Comparison of ENCODE assay signal across 8 cellular contexts in genomic region chr17:12256380-12256995, GRCh38.
DNase-seq lines count a peak whose midpoint lies in the region; ATAC-seq and TF ChIP-seq lines count a peak whose summit lies in the region.

No MANE protein-coding gene starts in this region.

- intact Hi-C loops in Right ventricle myocardium inferior (cut with DNase I) (loop anchor here (2.0 to 10.0 kb wide), 4 partner anchors 291 to 748 kb away; no protein-coding TSS in a partner anchor), cardiac septum (cut with DNase I) (loop anchor here (2.0 to 10.0 kb wide), 4 partner anchors 288 to 746 kb away; no protein-coding TSS in a partner anchor)

- H3K27me3 ChIP-seq in RWPE2 (ENCODE audit: insufficient read depth, poor library complexity, severe bottlenecking) = no peaks in the 10 kb centered on the region

- ATAC-seq in Right ventricle myocardium inferior (peak; percentile 65), HG03442 (IDR thresholded peaks at IDR 0.05; ENCODE audit: unreplicated experiment) (peak; percentile 55), RWPE2 (ENCODE audit: low read depth) (peak; percentile 55; the same call in 1 of the 3 replicates), esophagus mucosa (peak; percentile 52), HG03025 (IDR thresholded peaks at IDR 0.05; ENCODE audit: low FRiP score, unreplicated experiment) (no peak)
- ATAC-seq in stimulated activated memory B cell treated with anti-CD40 and anti-IgM and Interleukin-4, amounts not matched to agents 10 μg/mL and 1 μg/mL and 100 μg/mL, for 72 hours = no peak

- no peaks in the 10 kb centered on the region for H3K36me3 Mint-ChIP-seq in nephron (ENCODE audit: low read depth)
- H3K36me3 Mint-ChIP-seq in stimulated activated memory B cell treated with anti-CD40 and anti-IgM and Interleukin-4, amounts not matched to agents 10 μg/mL and 1 μg/mL and 100 μg/mL, for 72 hours = no peaks in the 10 kb centered on the region

- H3K27ac Mint-ChIP-seq in nephron = no peak overlapping the region
- no peak overlapping the region for H3K27ac Mint-ChIP-seq in stimulated activated memory B cell treated with anti-CD40 and anti-IgM and Interleukin-4, amounts not matched to agents 10 μg/mL and 1 μg/mL and 100 μg/mL, for 72 hours

- H3K9me3 Mint-ChIP-seq in nephron = no peaks in the 10 kb centered on the region
- no peaks in the 10 kb centered on the region for H3K9me3 Mint-ChIP-seq in stimulated activated memory B cell treated with anti-CD40 and anti-IgM and Interleukin-4, amounts not matched to agents 10 μg/mL and 1 μg/mL and 100 μg/mL, for 72 hours

- H3K36me3 ChIP-seq in RWPE2 (ENCODE audit: low read depth) = no peaks in the 10 kb centered on the region

- H3K4me3 ChIP-seq in RWPE2 (ENCODE audit: severe bottlenecking) = no peak overlapping the region

- H3K4me1 Mint-ChIP-seq in nephron = peaks cover 8% of the 10 kb centered on the region
- H3K4me1 Mint-ChIP-seq in stimulated activated memory B cell treated with anti-CD40 and anti-IgM and Interleukin-4, amounts not matched to agents 10 μg/mL and 1 μg/mL and 100 μg/mL, for 72 hours = peaks cover 5% of the 10 kb centered on the region

- no peaks in the 10 kb centered on the region for H3K9me3 ChIP-seq in RWPE2 (ENCODE audit: severe bottlenecking)

- peak; percentile 89 for TF ChIP-seq CTCF in RWPE2 (IDR thresholded peaks at IDR 0.05; ENCODE audit: poor library complexity, severe bottlenecking)
- TF ChIP-seq CTCF in nephron (IDR thresholded peaks at IDR 0.05; ENCODE audit: unreplicated experiment in 3 of 3) = peak; percentile 88 to 93 (median 89)

- H3K27me3 Mint-ChIP-seq in nephron (ENCODE audit: low read depth) = peaks cover 7% of the 10 kb centered on the region
- peaks cover 10% of the 10 kb centered on the region for H3K27me3 Mint-ChIP-seq in stimulated activated memory B cell treated with anti-CD40 and anti-IgM and Interleukin-4, amounts not matched to agents 10 μg/mL and 1 μg/mL and 100 μg/mL, for 72 hours

- no peak overlapping the region for H3K27ac ChIP-seq in RWPE2 (ENCODE audit: poor library complexity, severe bottlenecking)

- H3K4me3 Mint-ChIP-seq in nephron = no peak overlapping the region
- H3K4me3 Mint-ChIP-seq in stimulated activated memory B cell treated with anti-CD40 and anti-IgM and Interleukin-4, amounts not matched to agents 10 μg/mL and 1 μg/mL and 100 μg/mL, for 72 hours = no peak overlapping the region

- DNase-seq in Right ventricle myocardium inferior (ENCODE audit: missing footprints) (no peak), cardiac septum (ENCODE audit: low spot score) (no peak), RWPE2 (ENCODE audit: low spot score) (no peak)

- no peaks in the 10 kb centered on the region for H3K4me1 ChIP-seq in RWPE2 (ENCODE audit: insufficient read depth, poor library complexity, severe bottlenecking)

Comparison
In these comparisons a context has a peak if more than half of its experiments do, and no peak if none do; other contexts are left out.
1. ATAC-seq: peak in Right ventricle myocardium inferior (single experiment), HG03442 (single experiment), RWPE2 (single experiment) and esophagus mucosa (single experiment); none in stimulated activated memory B cell treated with anti-CD40 and anti-IgM and Interleukin-4, amounts not matched to agents 10 μg/mL and 1 μg/mL and 100 μg/mL, for 72 hours (single experiment) and HG03025 (single experiment).